21 cellular contexts compared by ENCODE assay signal in the genomic region with DNA sequence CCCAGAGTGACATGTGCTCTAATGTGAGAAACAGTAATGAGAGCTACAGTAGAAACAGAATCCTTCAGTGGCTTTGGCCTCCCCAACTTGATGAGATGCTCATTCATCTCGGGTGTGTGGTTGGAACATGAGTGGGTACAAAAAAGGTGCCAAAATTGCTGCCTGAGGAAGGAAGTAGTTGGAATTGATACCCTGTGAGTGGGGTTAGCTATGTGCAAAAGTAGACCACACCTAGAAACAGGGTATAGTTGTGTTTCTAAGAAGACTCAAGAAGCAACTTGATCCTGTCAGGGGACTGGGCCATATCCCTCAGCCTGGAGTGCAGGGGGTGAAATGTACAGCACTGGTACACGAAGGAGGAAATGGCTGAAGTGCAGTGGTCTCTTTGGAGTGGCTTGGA.
DNase-seq lines count a peak whose midpoint lies in the region; ATAC-seq lines count a peak whose summit lies in the region.
"Had no signal": no experiment of that assay in that cellular context is flagged by ENCODE, and none has a peak within 500 bp of the region (broad histone marks: within the 10 kb centered on the region; RNA-seq: fewer than 3 reads in every experiment).

No MANE protein-coding gene starts in this region.

- intact Hi-C loops in activated T-helper 2 cell treated with anti-CD3 and anti-CD28 coated beads, Interferon-gamma antibody, Interleukin-2, Interleukin-4, amounts not matched to agents 10 μg/mL and 5 μg/mL and 100 μg/mL, durations not matched to agents 14 hours and 24 hours and 36 hours (cut with micrococcal nuclease), result loop anchor here (2.0 kb wide), 1 partner anchor 13 kb away; no protein-coding TSS in a partner anchor
- intact Hi-C loops in left cardiac atrium (cut with DNase I), result no loop called here

- peaks cover 8% of the 10 kb centered on the region for H3K27me3 Mint-ChIP-seq in activated naive CD4-positive, alpha-beta T cell treated with anti-CD3 and anti-CD28 coated beads, Interleukin-2, amount 10 ng/mL, durations not matched to agents 7 days and 5 days
- no peaks in the 10 kb centered on the region for H3K27me3 Mint-ChIP-seq in T-cell
- no peaks in the 10 kb centered on the region for H3K27me3 Mint-ChIP-seq in activated T-helper 2 cell treated with anti-CD3 and anti-CD28 coated beads, Interferon-gamma antibody, Interleukin-2, Interleukin-4, amounts not matched to agents 10 μg/mL and 5 μg/mL and 100 μg/mL, durations not matched to agents 14 hours and 24 hours and 36 hours (ENCODE audit: low read depth)
- H3K27me3 Mint-ChIP-seq: naive B cell had no signal

- H3K9me3 Mint-ChIP-seq in activated naive CD4-positive, alpha-beta T cell treated with anti-CD3 and anti-CD28 coated beads, Interleukin-2, amount 10 ng/mL, durations not matched to agents 7 days and 5 days, result peaks cover 7% of the 10 kb centered on the region
- H3K9me3 Mint-ChIP-seq in T-cell, result peaks cover 0 to 6% (median 4%) of the 10 kb centered on the region in 3 donors
- H3K9me3 Mint-ChIP-seq in activated T-helper 2 cell treated with anti-CD3 and anti-CD28 coated beads, Interferon-gamma antibody, Interleukin-2, Interleukin-4, amounts not matched to agents 10 μg/mL and 5 μg/mL and 100 μg/mL, durations not matched to agents 14 hours and 24 hours and 36 hours, result peaks cover 13% of the 10 kb centered on the region

- POLR2A ChIA-PET in T-cell (lab: Charles Lee), result interaction anchor here in 1 of 2 donors (0.5 kb wide), 1 partner anchor 67 kb away, joined by 3 read pairs; no protein-coding TSS in a partner anchor

- H3K27ac Mint-ChIP-seq in activated naive CD4-positive, alpha-beta T cell treated with anti-CD3 and anti-CD28 coated beads, Interleukin-2, amount 10 ng/mL, durations not matched to agents 7 days and 5 days, result peak overlapping the region; percentile 78
- H3K27ac Mint-ChIP-seq in T-cell, result peak overlapping the region; percentile 26 to 80
- peak overlapping the region; percentile 91 for H3K27ac Mint-ChIP-seq in activated T-helper 2 cell treated with anti-CD3 and anti-CD28 coated beads, Interferon-gamma antibody, Interleukin-2, Interleukin-4, amounts not matched to agents 10 μg/mL and 5 μg/mL and 100 μg/mL, durations not matched to agents 14 hours and 24 hours and 36 hours
- H3K27ac Mint-ChIP-seq: naive B cell, WTC11 had no signal

- peaks cover 29% of the 10 kb centered on the region for H3K36me3 Mint-ChIP-seq in activated naive CD4-positive, alpha-beta T cell treated with anti-CD3 and anti-CD28 coated beads, Interleukin-2, amount 10 ng/mL, durations not matched to agents 7 days and 5 days
- H3K36me3 Mint-ChIP-seq in T-cell, result peaks cover 3% of the 10 kb centered on the region
- H3K36me3 Mint-ChIP-seq in activated T-helper 2 cell treated with anti-CD3 and anti-CD28 coated beads, Interferon-gamma antibody, Interleukin-2, Interleukin-4, amounts not matched to agents 10 μg/mL and 5 μg/mL and 100 μg/mL, durations not matched to agents 14 hours and 24 hours and 36 hours (ENCODE audit: low read depth), result peaks cover 38% of the 10 kb centered on the region

- no peak for DNase-seq in activated naive CD4-positive, alpha-beta T cell treated with anti-CD3 and anti-CD28 coated beads, Interleukin-2, amount 10 ng/mL, durations not matched to agents 7 days and 5 days
- DNase-seq in activated naive CD4-positive, alpha-beta T cell (lab: John Stamatoyannopoulos, UW), result no peak
- peak in 1 of 34 experiments; percentile 2 for DNase-seq in T-cell
- no peak for DNase-seq in activated T-helper 2 cell treated with anti-CD3 and anti-CD28 coated beads, Interferon-gamma antibody, Interleukin-2, Interleukin-4, amounts not matched to agents 10 μg/mL and 5 μg/mL and 100 μg/mL, durations not matched to agents 14 hours and 24 hours and 36 hours (ENCODE audit: low spot score)
- no peak for DNase-seq in stimulated activated naive CD8-positive, alpha-beta T cell treated with anti-CD3 and anti-CD28 coated beads, Interleukin-15, Interleukin-2, amounts not matched to agents 100 U/mL and 50 U/mL, for 24 hours
- DNase-seq in globus pallidus (ENCODE audit: low spot score), result no peak
- DNase-seq in left cardiac atrium, result no peak
- DNase-seq: DMS79, glutamatergic neuron, left colon, mesendoderm, naive B cell, NCI-H1092, NCI-H1930, NCI-H2227 treated with DMSO at 0.1 percent for 48 hours, NCI-H748 treated with DMSO at 0.1 percent for 48 hours, SK-N-SH, spleen, T1000, testis had no signal

- no peak for ATAC-seq in T-cell (replicated peaks in 1 of 4)
- ATAC-seq in stimulated activated naive CD8-positive, alpha-beta T cell treated with anti-CD3 and anti-CD28 coated beads, Interleukin-15, Interleukin-2, amounts not matched to agents 100 U/mL and 50 U/mL, for 24 hours, result peak; percentile 66
- ATAC-seq in left cardiac atrium, result no peak
- ATAC-seq: left colon, WTC11 had no signal

- H3K4me3 Mint-ChIP-seq in activated naive CD4-positive, alpha-beta T cell treated with anti-CD3 and anti-CD28 coated beads, Interleukin-2, amount 10 ng/mL, durations not matched to agents 7 days and 5 days, result no peak overlapping the region
- H3K4me3 Mint-ChIP-seq in T-cell, result peak overlapping the region in 1 of 3 donors; percentile 7
- H3K4me3 Mint-ChIP-seq in activated T-helper 2 cell treated with anti-CD3 and anti-CD28 coated beads, Interferon-gamma antibody, Interleukin-2, Interleukin-4, amounts not matched to agents 10 μg/mL and 5 μg/mL and 100 μg/mL, durations not matched to agents 14 hours and 24 hours and 36 hours (ENCODE audit: low read depth), result no peak overlapping the region
- H3K4me3 Mint-ChIP-seq: naive B cell, WTC11 had no signal

- peaks cover 50% of the 10 kb centered on the region for H3K4me1 Mint-ChIP-seq in activated naive CD4-positive, alpha-beta T cell treated with anti-CD3 and anti-CD28 coated beads, Interleukin-2, amount 10 ng/mL, durations not matched to agents 7 days and 5 days
- H3K4me1 Mint-ChIP-seq in T-cell, result peaks cover 49 to 53% (median 52%) of the 10 kb centered on the region in 3 donors
- H3K4me1 Mint-ChIP-seq in activated T-helper 2 cell treated with anti-CD3 and anti-CD28 coated beads, Interferon-gamma antibody, Interleukin-2, Interleukin-4, amounts not matched to agents 10 μg/mL and 5 μg/mL and 100 μg/mL, durations not matched to agents 14 hours and 24 hours and 36 hours (ENCODE audit: low read depth), result peaks cover 48% of the 10 kb centered on the region

- CTCF ChIA-PET in activated naive CD4-positive, alpha-beta T cell treated with anti-CD3 and anti-CD28 coated beads, Interleukin-2, amount 10 ng/mL, durations not matched to agents 7 days and 5 days (lab: Charles Lee), result no interaction called here
- CTCF ChIA-PET in T-cell (lab: Charles Lee), result no interaction called here
